Comparison of ENCODE assay signal across 8 cellular contexts in the genomic region with DNA sequence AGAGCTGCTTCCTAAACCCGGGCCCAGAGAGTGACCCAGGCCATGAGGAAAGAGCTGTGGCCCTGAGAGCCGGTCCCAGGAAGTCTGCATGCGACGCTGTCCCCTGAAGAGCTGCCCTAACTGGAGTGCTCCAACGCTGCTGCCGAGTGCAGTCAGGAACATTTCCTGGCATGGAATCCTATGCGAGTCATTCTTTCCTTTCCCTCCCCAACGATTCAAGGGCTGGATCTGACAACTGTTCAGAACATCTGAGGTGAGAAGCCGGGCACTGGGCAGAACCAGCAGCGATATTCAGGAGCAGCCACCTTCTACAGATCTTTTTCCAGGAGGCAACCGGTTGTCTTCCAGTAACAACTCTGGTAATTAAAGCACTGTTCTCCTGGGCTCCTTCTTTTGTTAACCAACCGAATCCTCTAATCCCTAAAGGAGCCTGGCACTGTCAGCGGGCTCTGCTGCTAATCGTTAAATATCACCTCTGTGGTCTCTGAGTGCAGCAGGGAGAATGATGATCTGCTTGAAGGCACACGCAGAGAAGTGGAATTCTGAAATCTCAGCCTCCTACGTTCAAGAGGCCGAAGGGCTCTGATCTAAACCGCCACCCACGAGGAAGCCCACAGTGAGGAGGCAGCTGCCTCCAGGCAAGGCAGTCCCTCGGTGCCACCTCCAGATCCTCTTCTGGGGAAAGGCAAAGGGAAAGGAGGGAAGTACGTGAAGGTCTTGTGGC. TPM values are rescaled to one million over a fixed set of nuclear protein-coding genes. Genes with fewer than 3 reads are reported as not detected.
DNase-seq lines count a peak whose midpoint lies in the region; ATAC-seq and TF ChIP-seq lines count a peak whose summit lies in the region.

No MANE protein-coding gene starts in this region.

- H3K36me3 Mint-ChIP-seq in Caco-2 (ENCODE audit: insufficient read depth, unreplicated experiment) = peaks cover 25% of the 10 kb centered on the region

- no peaks in the 10 kb centered on the region for H3K27me3 ChIP-seq in Caco-2 (replicated peaks; ENCODE audit: control insufficient read depth, insufficient read depth, low read length)

- H3K27me3 Mint-ChIP-seq in Caco-2 (ENCODE audit: insufficient read depth, unreplicated experiment) = no peaks in the 10 kb centered on the region

- peaks cover 3% of the 10 kb centered on the region for H3K4me1 Mint-ChIP-seq in Caco-2 (ENCODE audit: low read depth, unreplicated experiment)

- no peak overlapping the region for H3K27ac Mint-ChIP-seq in Caco-2 (ENCODE audit: unreplicated experiment)

- no peak overlapping the region for H3K4me3 Mint-ChIP-seq in Caco-2 (ENCODE audit: unreplicated experiment)

- peak; percentile 35 for DNase-seq in Caki2 (ENCODE audit: low read depth)
- DNase-seq in NCI-H69 (lab: John Stamatoyannopoulos, UW) = peak; percentile 14
- DNase-seq in epithelial cell of prostate (ENCODE audit: low read depth, low spot score) = no peak
- DNase-seq in myocyte (ENCODE audit: low read depth) = peak; percentile 86
- DNase-seq in SIG-M5 (lab: John Stamatoyannopoulos, UW) = no peak
- DNase-seq in NCI-H1694 treated with DMSO at 0.1 percent for 48 hours (lab: John Stamatoyannopoulos, UW) = no peak
- DNase-seq in Caco-2 = no peak

- H3K4me3 ChIP-seq in Caco-2 (ENCODE audit: low read depth, low read length) = no peak overlapping the region

- CTCF ChIA-PET in Caco-2 (lab: Charles Lee) = no interaction called here

- intact Hi-C loops in Caco-2 (cut with micrococcal nuclease; ENCODE audit: unreplicated experiment) = no loop called here

- no peak for TF ChIP-seq CTCF in Caco-2 (IDR thresholded peaks at IDR 0.05; ENCODE audit: insufficient read depth in 1 of 2, low read depth in 1 of 2, low read length in 1 of 2, severe bottlenecking in 1 of 2, unreplicated experiment in 1 of 2)

- 0 out of 2 replicates have a peak, but pooled peaks cover 2% of the 10 kb centered on the region for H3K36me3 ChIP-seq in Caco-2 (ENCODE audit: control insufficient read depth, insufficient read depth, low read length)

- H3K4me1 ChIP-seq in Caco-2 = 0 out of 2 replicates have a peak, but pooled peaks cover 5% of the 10 kb centered on the region

- POLR2A ChIA-PET in Caco-2 (lab: Charles Lee) = no interaction called here

- peak overlapping the region; percentile 22 for H3K27ac ChIP-seq in epithelial cell of prostate

- no peaks in the 10 kb centered on the region for H3K9me3 Mint-ChIP-seq in Caco-2 (ENCODE audit: unreplicated experiment)

- no peaks in the 10 kb centered on the region for H3K9me3 ChIP-seq in Caco-2

- in situ Hi-C loops in Caki2 (cut with HindIII; ENCODE audit: low pct_unique_long_range_greater_than_20kb, low sequenced_read_pairs) = no loop called here

- BruUV-seq in Caco-2 (replicated peaks; lab: Mats Ljungman, UMichigan) = no TSS peak

- ATAC-seq in GM19467 (IDR thresholded peaks at IDR 0.05; ENCODE audit: unreplicated experiment) = no peak

RNA-seq across cellular contexts. Expression of gene SLC45A1, which starts 55.8 kb away (rescaled TPM):
- 0.74 and 3.3 TPM in 2 replicates for total RNA-seq in Caki2 (2014; rRNA removed; shearing (Covaris generic); ENCODE audit: low replicate concordance)
- total RNA-seq in myocyte (0.70 and 0.94 TPM in 2 replicates), Caco-2 (2022) (0.41 and 0.44 TPM in 2 replicates)
- polyA plus RNA-seq in myocyte (2012) = 3.0 TPM

Comparison
In these comparisons a context has a peak if more than half of its experiments do, and no peak if none do; other contexts are left out.
1. DNase-seq: peak in Caki2 (single experiment), NCI-H69 (single experiment) and myocyte (single experiment); none in epithelial cell of prostate (single experiment), SIG-M5 (single experiment), NCI-H1694 treated with DMSO at 0.1 percent for 48 hours (single experiment) and Caco-2 (0 of 2).